ENCODE assay signal across 28 cellular contexts in genomic region chr15:40481671-40482070, GRCh38.
"Had no signal": no experiment of that assay in that cellular context is flagged by ENCODE, and none has a peak within 500 bp of the region (broad histone marks: within the 10 kb centered on the region; RNA-seq: fewer than 3 reads in every experiment).

No MANE protein-coding gene starts in this region.

- H3K9me3 Mint-ChIP-seq: activated B cell treated with CpG ODN at 0.5 μM for 24 hours; activated naive CD4-positive, alpha-beta T cell treated with anti-CD3 and anti-CD28 coated beads for 36 hours; activated naive CD8-positive, alpha-beta T cell treated with anti-CD3 and anti-CD28 coated beads, Interleukin-2, amount 50 U/mL, for 24 hours; activated T-cell treated with anti-CD3 and anti-CD28 coated beads, Interleukin-2, amount 50 U/mL, for 4 hours; endodermal cell; immature natural killer cell; natural killer cell treated with Interleukin-12 subunit alpha and Interleukin-12 subunit beta and Interleukin-15 and Interleukin-18, amount 100 ng/mL, for 72 hours; T-helper 1 cell treated with Interleukin-12 subunit alpha and Interleukin-12 subunit beta and Interleukin-4 antibody, amounts not matched to agents 30 μg/mL and 1 μg/mL, for 36 hours had no signal

- DNase-seq: activated B cell treated with CpG ODN at 0.5 μM for 24 hours; activated CD4-positive, alpha-beta T cell treated with anti-CD3 and anti-CD28 coated beads for 36 hours; activated CD4-positive, alpha-beta T cell treated with anti-CD3 and anti-CD28 coated beads, Interleukin-2, amount 50 U/mL, for 4 hours; activated CD8-positive, alpha-beta memory T cell treated with anti-CD3 and anti-CD28 coated beads, Interleukin-2, amount 50 U/mL, for 48 hours; activated naive CD4-positive, alpha-beta T cell treated with anti-CD3 and anti-CD28 coated beads for 36 hours; activated naive CD8-positive, alpha-beta T cell treated with anti-CD3 and anti-CD28 coated beads, Interleukin-2, amount 50 U/mL, for 24 hours; activated T-cell treated with anti-CD3 and anti-CD28 coated beads, Interleukin-2, amount 50 U/mL, for 4 hours; cortex of kidney; endodermal cell; esophagus squamous epithelium; foreskin fibroblast; immature natural killer cell; kidney glomerular epithelial cell; left ventricle myocardium inferior; midbrain; retina; spleen; stimulated activated CD4-positive, alpha-beta T cell treated with anti-CD3 and anti-CD28 coated beads, Interleukin-4, amount 100 ng/mL, for 1 hour; stimulated activated naive CD4-positive, alpha-beta T cell; T1000; testis; trophoblast cell; uterus had no signal

- H3K4me1 ChIP-seq: ascending aorta, left ventricle myocardium inferior, spleen, testis, uterus had no signal

- H3K4me3 Mint-ChIP-seq: activated B cell treated with CpG ODN at 0.5 μM for 24 hours; activated CD4-positive, alpha-beta T cell treated with anti-CD3 and anti-CD28 coated beads for 36 hours; activated naive CD4-positive, alpha-beta T cell treated with anti-CD3 and anti-CD28 coated beads for 36 hours; activated naive CD8-positive, alpha-beta T cell treated with anti-CD3 and anti-CD28 coated beads, Interleukin-2, amount 50 U/mL, for 24 hours; activated T-cell treated with anti-CD3 and anti-CD28 coated beads, Interleukin-2, amount 50 U/mL, for 4 hours; endodermal cell; immature natural killer cell; natural killer cell treated with Interleukin-12 subunit alpha and Interleukin-12 subunit beta and Interleukin-15 and Interleukin-18, amount 100 ng/mL, for 72 hours; T-helper 1 cell treated with Interleukin-12 subunit alpha and Interleukin-12 subunit beta and Interleukin-4 antibody, amounts not matched to agents 30 μg/mL and 1 μg/mL, for 36 hours had no signal

- H3K27ac ChIP-seq: ascending aorta, esophagus squamous epithelium, hepatocyte, left ventricle myocardium inferior, spleen, testis, uterus had no signal

- H3K27ac Mint-ChIP-seq: activated B cell treated with CpG ODN at 0.5 μM for 24 hours; activated CD4-positive, alpha-beta T cell treated with anti-CD3 and anti-CD28 coated beads for 36 hours; activated naive CD4-positive, alpha-beta T cell treated with anti-CD3 and anti-CD28 coated beads for 36 hours; activated naive CD8-positive, alpha-beta T cell treated with anti-CD3 and anti-CD28 coated beads, Interleukin-2, amount 50 U/mL, for 24 hours; endodermal cell; natural killer cell treated with Interleukin-12 subunit alpha and Interleukin-12 subunit beta and Interleukin-15 and Interleukin-18, amount 100 ng/mL, for 72 hours; progenitor cell of endocrine pancreas; T-helper 1 cell treated with Interleukin-12 subunit alpha and Interleukin-12 subunit beta and Interleukin-4 antibody, amounts not matched to agents 30 μg/mL and 1 μg/mL, for 36 hours had no signal

- H3K36me3 ChIP-seq: ascending aorta, esophagus squamous epithelium, left ventricle myocardium inferior, spleen, uterus had no signal

- H3K36me3 Mint-ChIP-seq: immature natural killer cell; natural killer cell treated with Interleukin-12 subunit alpha and Interleukin-12 subunit beta and Interleukin-15 and Interleukin-18, amount 100 ng/mL, for 72 hours had no signal

- H3K27me3 ChIP-seq: ascending aorta, esophagus squamous epithelium, hepatocyte, testis, uterus had no signal

- ATAC-seq: activated CD4-positive, alpha-beta T cell treated with anti-CD3 and anti-CD28 coated beads for 36 hours; activated naive CD8-positive, alpha-beta T cell treated with anti-CD3 and anti-CD28 coated beads, Interleukin-2, amount 50 U/mL, for 24 hours; activated T-cell treated with anti-CD3 and anti-CD28 coated beads, Interleukin-2, amount 50 U/mL, for 4 hours; natural killer cell treated with Interleukin-12 subunit alpha and Interleukin-12 subunit beta and Interleukin-15 and Interleukin-18, amount 100 ng/mL, for 72 hours had no signal

- H3K4me1 Mint-ChIP-seq: activated B cell treated with CpG ODN at 0.5 μM for 24 hours; activated CD4-positive, alpha-beta T cell treated with anti-CD3 and anti-CD28 coated beads for 36 hours; activated naive CD8-positive, alpha-beta T cell treated with anti-CD3 and anti-CD28 coated beads, Interleukin-2, amount 50 U/mL, for 24 hours; immature natural killer cell had no signal

- H3K9me3 ChIP-seq: ascending aorta, esophagus squamous epithelium, left ventricle myocardium inferior, spleen, testis, uterus had no signal

- H3K4me3 ChIP-seq: ascending aorta, esophagus squamous epithelium, hepatocyte, left ventricle myocardium inferior, spleen, testis, uterus had no signal
